Comparison of ENCODE assay signal across 22 cellular contexts in genomic region chr16:85259831-85260165, GRCh38.
"Had no signal": no experiment of that assay in that cellular context is flagged by ENCODE, and none has a peak within 500 bp of the region (broad histone marks: within the 10 kb centered on the region; RNA-seq: fewer than 3 reads in every experiment).

No MANE protein-coding gene starts in this region.

- ATAC-seq: activated CD8-positive, alpha-beta memory T cell treated with anti-CD3 and anti-CD28 coated beads, Interleukin-2, amount 10 ng/mL, durations not matched to agents 7 days and 5 days; activated T-helper 17 cell treated with anti-CD3 and anti-CD28 coated beads, Interleukin-2, amount 50 U/mL, for 72 hours; left colon; lower lobe of right lung had no signal

- H3K9me3 ChIP-seq: lower lobe of right lung, prostate gland, right atrium auricular region had no signal

- H3K36me3 ChIP-seq: lower lobe of right lung, prostate gland, right atrium auricular region had no signal

- H3K27ac ChIP-seq: epithelial cell of prostate, hepatocyte, lower lobe of right lung, prostate gland, right atrium auricular region had no signal

- H3K4me3 ChIP-seq: hepatocyte, lower lobe of right lung, prostate gland, right atrium auricular region had no signal

- H3K27me3 ChIP-seq: hepatocyte, right atrium auricular region had no signal

- H3K4me1 Mint-ChIP-seq: activated CD4-positive, alpha-beta memory T cell treated with anti-CD3 and anti-CD28 coated beads, Interleukin-2, amount 10 ng/mL, durations not matched to agents 7 days and 5 days; activated CD8-positive, alpha-beta memory T cell treated with anti-CD3 and anti-CD28 coated beads, Interleukin-2, amount 10 ng/mL, durations not matched to agents 7 days and 5 days; activated T-helper 17 cell treated with anti-CD3 and anti-CD28 coated beads, Interleukin-2, amount 50 U/mL, for 72 hours had no signal

- H3K4me1 ChIP-seq: lower lobe of right lung, prostate gland, right atrium auricular region had no signal

- H3K4me3 Mint-ChIP-seq: activated CD4-positive, alpha-beta memory T cell treated with anti-CD3 and anti-CD28 coated beads, Interleukin-2, amount 10 ng/mL, durations not matched to agents 7 days and 5 days; activated CD8-positive, alpha-beta memory T cell treated with anti-CD3 and anti-CD28 coated beads, Interleukin-2, amount 10 ng/mL, durations not matched to agents 7 days and 5 days; activated naive CD8-positive, alpha-beta T cell treated with anti-CD3 and anti-CD28 coated beads for 36 hours; activated T-helper 17 cell treated with anti-CD3 and anti-CD28 coated beads, Interleukin-2, amount 50 U/mL, for 72 hours; dendritic cell treated with granulocyte-macrophage colony-stimulating factor and Interleukin-4, amounts not matched to agents 40 ng/mL and 50 ng/mL, for 4 days; mesothelial cell of epicardium; neural crest cell had no signal

- H3K27ac Mint-ChIP-seq: activated B cell treated with CpG ODN at 0.5 μM for 24 hours; activated CD4-positive, alpha-beta memory T cell treated with anti-CD3 and anti-CD28 coated beads, Interleukin-2, amount 10 ng/mL, durations not matched to agents 7 days and 5 days; activated CD8-positive, alpha-beta memory T cell treated with anti-CD3 and anti-CD28 coated beads, Interleukin-2, amount 10 ng/mL, durations not matched to agents 7 days and 5 days; activated naive CD8-positive, alpha-beta T cell treated with anti-CD3 and anti-CD28 coated beads for 36 hours; activated T-helper 17 cell treated with anti-CD3 and anti-CD28 coated beads, Interleukin-2, amount 50 U/mL, for 72 hours; dendritic cell treated with granulocyte-macrophage colony-stimulating factor and Interleukin-4, amounts not matched to agents 40 ng/mL and 50 ng/mL, for 4 days; mesothelial cell of epicardium had no signal

- DNase-seq: activated B cell treated with CpG ODN at 0.5 μM for 24 hours; activated CD4-positive, alpha-beta memory T cell treated with anti-CD3 and anti-CD28 coated beads, Interleukin-2, amount 10 ng/mL, durations not matched to agents 7 days and 5 days; activated CD4-positive, alpha-beta T cell treated with anti-CD3 and anti-CD28 coated beads for 4 hours; activated CD8-positive, alpha-beta memory T cell treated with anti-CD3 and anti-CD28 coated beads, Interleukin-2, amount 10 ng/mL, durations not matched to agents 7 days and 5 days; activated naive CD4-positive, alpha-beta T cell; activated naive CD8-positive, alpha-beta T cell treated with anti-CD3 and anti-CD28 coated beads for 36 hours; amniotic stem cell; foreskin fibroblast; left colon; lower lobe of right lung; stimulated activated CD4-positive, alpha-beta T cell treated with anti-CD3 and anti-CD28 coated beads, Interleukin-12 subunit alpha, Interleukin-12 subunit beta, amount 100 ng/mL, for 4 hours; stimulated activated CD4-positive, alpha-beta T cell treated with anti-CD3 and anti-CD28 coated beads, Interleukin-1b, Interleukin-23, amount 100 ng/mL, for 48 hours; stimulated activated CD8-positive, alpha-beta memory T cell treated with anti-CD3 and anti-CD28 coated beads, Interleukin-4, amount 100 ng/mL, for 48 hours; stimulated activated naive CD4-positive, alpha-beta T cell had no signal

- H3K9me3 Mint-ChIP-seq: activated B cell treated with CpG ODN at 0.5 μM for 24 hours; activated CD4-positive, alpha-beta memory T cell treated with anti-CD3 and anti-CD28 coated beads, Interleukin-2, amount 10 ng/mL, durations not matched to agents 7 days and 5 days; activated naive CD8-positive, alpha-beta T cell treated with anti-CD3 and anti-CD28 coated beads for 36 hours; activated T-helper 17 cell treated with anti-CD3 and anti-CD28 coated beads, Interleukin-2, amount 50 U/mL, for 72 hours; dendritic cell treated with granulocyte-macrophage colony-stimulating factor and Interleukin-4, amounts not matched to agents 40 ng/mL and 50 ng/mL, for 4 days; mesothelial cell of epicardium; neural crest cell had no signal

- H3K36me3 Mint-ChIP-seq: activated CD8-positive, alpha-beta memory T cell treated with anti-CD3 and anti-CD28 coated beads, Interleukin-2, amount 10 ng/mL, durations not matched to agents 7 days and 5 days; activated naive CD8-positive, alpha-beta T cell treated with anti-CD3 and anti-CD28 coated beads for 36 hours; mesothelial cell of epicardium had no signal
